ENCODE assay signal across 8 cellular contexts in the genomic region with DNA sequence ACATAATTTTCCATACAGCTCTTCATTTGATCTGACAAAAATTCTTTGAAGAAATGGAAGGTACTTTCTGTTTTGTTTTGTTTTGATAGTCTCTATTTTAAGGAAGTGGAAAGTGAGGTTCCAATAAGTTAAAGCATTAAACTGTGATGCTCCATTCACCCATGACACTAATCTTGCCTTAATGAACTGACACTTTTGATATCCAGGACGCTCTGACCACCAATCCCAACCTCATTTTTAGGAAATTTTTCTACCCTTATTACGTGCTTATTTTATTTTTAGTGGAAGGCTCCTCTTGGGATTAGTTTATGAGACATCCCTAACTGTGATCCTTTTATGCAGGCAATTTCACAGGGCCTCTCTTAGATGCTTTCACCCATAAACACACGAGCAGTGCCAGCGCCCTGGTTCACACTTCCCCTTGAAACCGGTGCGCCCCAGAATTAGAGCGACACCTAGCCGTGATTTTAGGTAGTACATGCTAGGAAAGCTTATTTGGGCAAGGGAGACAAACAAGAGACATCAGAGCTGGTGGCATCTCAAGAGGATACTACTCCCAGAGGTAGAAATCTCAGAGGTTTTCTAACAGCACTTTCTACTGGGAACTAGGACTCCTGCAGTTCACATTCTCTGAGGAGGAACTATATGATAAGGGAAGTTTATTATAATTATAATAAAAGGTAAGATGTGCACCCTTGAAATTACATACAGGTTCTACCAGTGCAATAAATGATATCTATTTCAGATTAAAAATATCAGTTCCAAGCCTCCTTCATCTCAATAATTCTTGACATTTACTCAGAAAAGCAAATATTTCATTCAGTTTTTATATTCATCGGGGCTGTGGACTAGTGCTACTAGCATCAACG.
A peak's percentile ranks its signal among the peaks of the same experiment; 100 is the strongest.
DNase-seq lines count a peak whose midpoint lies in the region; ATAC-seq and TF ChIP-seq lines count a peak whose summit lies in the region.

No MANE protein-coding gene starts in this region.

- no peaks in the 10 kb centered on the region for H3K9me3 Mint-ChIP-seq in CD8-positive, alpha-beta memory T cell
- H3K9me3 Mint-ChIP-seq in activated CD8-positive, alpha-beta T cell treated with anti-CD3 and anti-CD28 coated beads for 36 hours, result no peaks in the 10 kb centered on the region
- no peaks in the 10 kb centered on the region for H3K9me3 Mint-ChIP-seq in effector memory CD8-positive, alpha-beta T cell

- no peak overlapping the region for H3K4me3 ChIP-seq in CD8-positive, alpha-beta memory T cell (ENCODE audit: low read length)
- H3K4me3 ChIP-seq in mesendoderm (ENCODE audit: low read length), result no peak overlapping the region

- no peaks in the 10 kb centered on the region for H3K4me1 ChIP-seq in CD8-positive, alpha-beta memory T cell (ENCODE audit: insufficient read depth, low read length)
- H3K4me1 ChIP-seq in mesendoderm (ENCODE audit: control insufficient read depth, low read depth, low read length), result no peaks in the 10 kb centered on the region

- no peak overlapping the region for H3K4ac ChIP-seq in mesendoderm (ENCODE audit: low read depth, low read length)

- H3K36me3 ChIP-seq in CD8-positive, alpha-beta memory T cell (ENCODE audit: insufficient read depth, low read length), result no peaks in the 10 kb centered on the region
- no peaks in the 10 kb centered on the region for H3K36me3 ChIP-seq in mesendoderm (ENCODE audit: control insufficient read depth, insufficient read depth, low read length)

- H3K18ac ChIP-seq in mesendoderm (ENCODE audit: low read length), result no peak overlapping the region

- H2BK15ac ChIP-seq in mesendoderm (replicated peaks; ENCODE audit: low read depth), result no peak overlapping the region

- no peak overlapping the region for H3K27ac ChIP-seq in CD8-positive, alpha-beta memory T cell (ENCODE audit: low read depth, low read length)
- no peak overlapping the region for H3K27ac ChIP-seq in mesendoderm (ENCODE audit: low read depth, low read length)

- no peak overlapping the region for H2AK5ac ChIP-seq in mesendoderm (ENCODE audit: low read length)

- no peaks in the 10 kb centered on the region for H3K27me3 ChIP-seq in CD8-positive, alpha-beta memory T cell (ENCODE audit: insufficient read depth, low read length, poor library complexity, severe bottlenecking)
- H3K27me3 ChIP-seq in mesendoderm (ENCODE audit: insufficient read depth, low read length, poor library complexity), result no peaks in the 10 kb centered on the region

- POLR2A ChIA-PET in CD8-positive, alpha-beta memory T cell (lab: Charles Lee), result interaction anchor here (0.8 to 0.9 kb wide), 2 partner anchors 8 to 1096 kb away, joined by 3 read pairs; a partner anchor contains a TSS
- POLR2A ChIA-PET in activated CD8-positive, alpha-beta T cell treated with anti-CD3 and anti-CD28 coated beads for 36 hours (lab: Charles Lee), result no interaction called here

- no peak overlapping the region for H4K5ac ChIP-seq in mesendoderm (ENCODE audit: low read length)

- H3K4me3 Mint-ChIP-seq in CD8-positive, alpha-beta memory T cell, result peak overlapping the region in 3 of 7 donors; percentile 10 to 57 (median 28)
- peak overlapping the region; percentile 65 for H3K4me3 Mint-ChIP-seq in activated CD8-positive, alpha-beta T cell treated with anti-CD3 and anti-CD28 coated beads for 36 hours
- peak overlapping the region; percentile 51 to 60 for H3K4me3 Mint-ChIP-seq in effector memory CD8-positive, alpha-beta T cell

- ATAC-seq in GM19452 (IDR thresholded peaks at IDR 0.05; ENCODE audit: unreplicated experiment) (peak; percentile 62), HG03520 (IDR thresholded peaks at IDR 0.05; ENCODE audit: unreplicated experiment) (peak; percentile 56)
- ATAC-seq in activated CD8-positive, alpha-beta T cell treated with anti-CD3 and anti-CD28 coated beads for 36 hours, result peak; percentile 98
- ATAC-seq in effector memory CD8-positive, alpha-beta T cell (replicated peaks), result peak; percentile 95

- WGBS in mesendoderm (ENCODE audit: extremely low coverage, insufficient coverage, low lambda C conversion rate), result no CpG with 5 or more reads among the region's 10 CpGs

- H3K4me2 ChIP-seq in mesendoderm (ENCODE audit: low read length), result no peak overlapping the region

- H3K27ac Mint-ChIP-seq in CD8-positive, alpha-beta memory T cell, result peak overlapping the region in 4 of 8 donors; percentile 5 to 44 (median 18)
- H3K27ac Mint-ChIP-seq in activated CD8-positive, alpha-beta T cell treated with anti-CD3 and anti-CD28 coated beads for 36 hours, result peak overlapping the region; percentile 81
- H3K27ac Mint-ChIP-seq in effector memory CD8-positive, alpha-beta T cell, result peak overlapping the region; percentile 67 to 75

- TF ChIP-seq CTCF in activated CD8-positive, alpha-beta T cell treated with anti-CD3 and anti-CD28 coated beads for 36 hours (IDR thresholded peaks at IDR 0.05), result peak; percentile 90

- H3K9ac ChIP-seq in mesendoderm (ENCODE audit: low read length), result no peak overlapping the region

- peaks cover 4 to 9% (median 5%) of the 10 kb centered on the region in 3 donors for H3K4me1 Mint-ChIP-seq in CD8-positive, alpha-beta memory T cell
- peaks cover 17% of the 10 kb centered on the region for H3K4me1 Mint-ChIP-seq in activated CD8-positive, alpha-beta T cell treated with anti-CD3 and anti-CD28 coated beads for 36 hours (ENCODE audit: low read depth)
- H3K4me1 Mint-ChIP-seq in effector memory CD8-positive, alpha-beta T cell (ENCODE audit: low read depth in 2 of 2), result peaks cover 6 to 7% of the 10 kb centered on the region in 2 donors

- peak; percentile 42 to 70 (median 57) for DNase-seq in CD8-positive, alpha-beta memory T cell
- peak; percentile 53 for DNase-seq in NCI-H748 (lab: John Stamatoyannopoulos, UW; ENCODE audit: unreplicated experiment)
- DNase-seq in activated CD8-positive, alpha-beta T cell treated with anti-CD3 and anti-CD28 coated beads for 36 hours, result peak; percentile 84
- DNase-seq in effector memory CD8-positive, alpha-beta T cell, result peak; percentile 61 to 73 (median 68)
- DNase-seq in mesendoderm, result peak; percentile 80
- DNase-seq in stimulated activated CD8-positive, alpha-beta memory T cell treated with anti-CD3 and anti-CD28 coated beads, Interleukin-2, amount 100 ng/mL, for 1 hour (ENCODE audit: low read depth in 2 of 2), result peak; percentile 43 to 50

- H2BK120ac ChIP-seq in mesendoderm (ENCODE audit: low read depth, low read length), result no peak overlapping the region

- no peaks in the 10 kb centered on the region for H3K79me1 ChIP-seq in mesendoderm (ENCODE audit: low read length)

- H3K36me3 Mint-ChIP-seq in CD8-positive, alpha-beta memory T cell, result peaks cover 0 to 5% (median under 1%) of the 10 kb centered on the region in 3 donors
- H3K36me3 Mint-ChIP-seq in activated CD8-positive, alpha-beta T cell treated with anti-CD3 and anti-CD28 coated beads for 36 hours (ENCODE audit: low read depth), result no peaks in the 10 kb centered on the region
- no peaks in the 10 kb centered on the region for H3K36me3 Mint-ChIP-seq in effector memory CD8-positive, alpha-beta T cell (ENCODE audit: insufficient read depth)

- H3K9me3 ChIP-seq in CD8-positive, alpha-beta memory T cell (ENCODE audit: low read length), result no peaks in the 10 kb centered on the region

- no peaks in the 10 kb centered on the region for H3K79me2 ChIP-seq in mesendoderm (ENCODE audit: control insufficient read depth, insufficient read depth, low read length)

- no peak overlapping the region for H3K56ac ChIP-seq in mesendoderm (ENCODE audit: low read length)

- no peak overlapping the region for H4K8ac ChIP-seq in mesendoderm (ENCODE audit: low read depth, low read length)

- CTCF ChIA-PET in CD8-positive, alpha-beta memory T cell (lab: Charles Lee), result interaction anchor here (0.6 to 2.1 kb wide), 11 partner anchors 9 to 549 kb away, joined by 3 to 13 read pairs (median 4); no protein-coding TSS in a partner anchor
- CTCF ChIA-PET in activated CD8-positive, alpha-beta T cell treated with anti-CD3 and anti-CD28 coated beads for 36 hours (lab: Charles Lee), result interaction anchor here (0.6 to 2.4 kb wide), 42 partner anchors 8 to 623 kb away, joined by 3 to 23 read pairs (median 3); a partner anchor contains a TSS

- H2BK5ac ChIP-seq in mesendoderm (ENCODE audit: low read length), result no peak overlapping the region

- H3K27me3 Mint-ChIP-seq in CD8-positive, alpha-beta memory T cell, result no peaks in the 10 kb centered on the region
- H3K27me3 Mint-ChIP-seq in activated CD8-positive, alpha-beta T cell treated with anti-CD3 and anti-CD28 coated beads for 36 hours, result no peaks in the 10 kb centered on the region
- no peaks in the 10 kb centered on the region for H3K27me3 Mint-ChIP-seq in effector memory CD8-positive, alpha-beta T cell

- intact Hi-C loops in activated CD8-positive, alpha-beta T cell treated with anti-CD3 and anti-CD28 coated beads for 36 hours (cut with micrococcal nuclease), result loop anchor here (2.0 to 10.0 kb wide), 2 partner anchors 240 to 554 kb away; no protein-coding TSS in a partner anchor

- H3K23ac ChIP-seq in mesendoderm (ENCODE audit: low read length), result no peak overlapping the region
